ENCODE assay signal across 24 cellular contexts in genomic region chr6:90712165-90712564, GRCh38.
"Had no signal": no experiment of that assay in that cellular context is flagged by ENCODE, and none has a peak within 500 bp of the region (broad histone marks: within the 10 kb centered on the region; RNA-seq: fewer than 3 reads in every experiment).

No MANE protein-coding gene starts in this region.

- H3K27ac Mint-ChIP-seq: activated B cell treated with CpG ODN at 0.5 μM for 24 hours; activated CD8-positive, alpha-beta T cell treated with anti-CD3 and anti-CD28 coated beads for 36 hours; activated naive CD4-positive, alpha-beta T cell treated with anti-CD3 and anti-CD28 coated beads, Interleukin-2, amount 50 U/mL, for 72 hours; immature natural killer cell; natural killer cell; stimulated activated naive B cell treated with anti-CD40 and anti-IgM and Interleukin-4, amounts not matched to agents 10 μg/mL and 1 μg/mL and 100 μg/mL, for 72 hours had no signal

- H3K4me3 Mint-ChIP-seq: activated B cell treated with CpG ODN at 0.5 μM for 24 hours; activated CD8-positive, alpha-beta T cell treated with anti-CD3 and anti-CD28 coated beads for 36 hours; activated T-cell treated with anti-CD3 and anti-CD28 coated beads, Interleukin-2, amount 50 U/mL, for 4 hours; central memory CD8-positive, alpha-beta T cell; immature natural killer cell; natural killer cell; stimulated activated naive B cell treated with anti-CD40 and anti-IgM and Interleukin-4, amounts not matched to agents 10 μg/mL and 1 μg/mL and 100 μg/mL, for 72 hours had no signal

- H3K27me3 ChIP-seq: brain microvascular endothelial cell, esophagus muscularis mucosa, heart left ventricle, tibial nerve had no signal

- H3K36me3 Mint-ChIP-seq: activated naive CD4-positive, alpha-beta T cell treated with anti-CD3 and anti-CD28 coated beads, Interleukin-2, amount 50 U/mL, for 72 hours; immature natural killer cell; natural killer cell; stimulated activated naive B cell treated with anti-CD40 and anti-IgM and Interleukin-4, amounts not matched to agents 10 μg/mL and 1 μg/mL and 100 μg/mL, for 72 hours had no signal

- ATAC-seq: activated CD8-positive, alpha-beta T cell treated with anti-CD3 and anti-CD28 coated beads for 36 hours; activated naive CD4-positive, alpha-beta T cell treated with anti-CD3 and anti-CD28 coated beads, Interleukin-2, amount 50 U/mL, for 72 hours; activated T-cell treated with anti-CD3 and anti-CD28 coated beads, Interleukin-2, amount 50 U/mL, for 4 hours; natural killer cell; stimulated activated naive B cell treated with anti-CD40 and anti-IgM and Interleukin-4, amounts not matched to agents 10 μg/mL and 1 μg/mL and 100 μg/mL, for 72 hours had no signal

- DNase-seq: activated B cell treated with CpG ODN at 0.5 μM for 24 hours; activated CD4-positive, alpha-beta T cell treated with anti-CD3 and anti-CD28 coated beads for 48 hours; activated CD8-positive, alpha-beta T cell treated with anti-CD3 and anti-CD28 coated beads for 36 hours; activated gamma-delta T cell; activated T-cell treated with anti-CD3 and anti-CD28 coated beads, Interleukin-2, amount 50 U/mL, for 4 hours; amniotic stem cell; brain microvascular endothelial cell; heart left ventricle; immature natural killer cell; natural killer cell; nucleus accumbens; posterior cingulate gyrus; retina; stimulated activated CD4-positive, alpha-beta T cell treated with anti-CD3 and anti-CD28 coated beads, Interleukin-15, amount 100 ng/mL, for 24 hours; stimulated activated CD4-positive, alpha-beta T cell treated with anti-CD3 and anti-CD28 coated beads, Interleukin-4, amount 100 ng/mL, for 1 hour; stimulated activated naive B cell treated with anti-CD40 and anti-IgM and Interleukin-4, amounts not matched to agents 10 μg/mL and 1 μg/mL and 100 μg/mL, for 72 hours had no signal

- H3K4me1 Mint-ChIP-seq: activated B cell treated with CpG ODN at 0.5 μM for 24 hours; central memory CD8-positive, alpha-beta T cell; immature natural killer cell; natural killer cell; stimulated activated naive B cell treated with anti-CD40 and anti-IgM and Interleukin-4, amounts not matched to agents 10 μg/mL and 1 μg/mL and 100 μg/mL, for 72 hours had no signal

- H3K36me3 ChIP-seq: brain microvascular endothelial cell, esophagus muscularis mucosa, heart left ventricle, tibial nerve had no signal

- H3K4me3 ChIP-seq: coronary artery, esophagus muscularis mucosa, heart left ventricle, skin epidermis, tibial nerve had no signal

- FAIRE-seq: frontal cortex, TTC549 had no signal

- H3K9me3 ChIP-seq: esophagus muscularis mucosa, heart left ventricle, tibial nerve had no signal

- H3K27ac ChIP-seq: brain microvascular endothelial cell, coronary artery, esophagus muscularis mucosa, skin epidermis, tibial nerve had no signal

- H3K4me1 ChIP-seq: heart left ventricle, tibial nerve had no signal

- H3K9me3 Mint-ChIP-seq: activated B cell treated with CpG ODN at 0.5 μM for 24 hours; activated CD8-positive, alpha-beta T cell treated with anti-CD3 and anti-CD28 coated beads for 36 hours; activated naive CD4-positive, alpha-beta T cell treated with anti-CD3 and anti-CD28 coated beads, Interleukin-2, amount 50 U/mL, for 72 hours; activated T-cell treated with anti-CD3 and anti-CD28 coated beads, Interleukin-2, amount 50 U/mL, for 4 hours; central memory CD8-positive, alpha-beta T cell; natural killer cell; stimulated activated naive B cell treated with anti-CD40 and anti-IgM and Interleukin-4, amounts not matched to agents 10 μg/mL and 1 μg/mL and 100 μg/mL, for 72 hours had no signal
